26 cellular contexts compared by ENCODE assay signal in genomic region chr1:13772271-13772670, GRCh38.
"Had no signal": no experiment of that assay in that cellular context is flagged by ENCODE, and none has a peak within 500 bp of the region (broad histone marks: within the 10 kb centered on the region; RNA-seq: fewer than 3 reads in every experiment).

No MANE protein-coding gene starts in this region.

- H3K27me3 ChIP-seq: left lung, ovary, tibial nerve, upper lobe of left lung, vagina had no signal

- H3K4me3 Mint-ChIP-seq: stimulated activated naive CD8-positive, alpha-beta T cell treated with anti-CD3 and anti-CD28 coated beads, Interleukin-15, Interleukin-2, amounts not matched to agents 100 ng/mL and 50 ng/mL, for 24 hours had no signal

- H3K27ac ChIP-seq: left lung, lower lobe of right lung, ovary, prostate gland, skin epidermis, tibial nerve, upper lobe of left lung, vagina had no signal

- H3K9me3 Mint-ChIP-seq: naive thymus-derived CD8-positive, alpha-beta T cell; stimulated activated naive CD8-positive, alpha-beta T cell treated with anti-CD3 and anti-CD28 coated beads, Interleukin-15, Interleukin-2, amounts not matched to agents 100 ng/mL and 50 ng/mL, for 24 hours had no signal

- H3K27me3 Mint-ChIP-seq: naive thymus-derived CD8-positive, alpha-beta T cell; stimulated activated naive CD8-positive, alpha-beta T cell treated with anti-CD3 and anti-CD28 coated beads, Interleukin-15, Interleukin-2, amounts not matched to agents 100 ng/mL and 50 ng/mL, for 24 hours had no signal

- ATAC-seq: left colon; left lung; lower lobe of right lung; mucosa of descending colon; naive thymus-derived CD8-positive, alpha-beta T cell; right cardiac atrium; sciatic nerve had no signal

- H3K4me3 ChIP-seq: left lung, lower lobe of right lung, mucosa of descending colon, ovary, prostate gland, skin epidermis, tibial nerve, upper lobe of left lung, vagina had no signal

- DNase-seq: head of caudate nucleus; hippocampal formation; kidney; left colon; left lung; lower lobe of right lung; mammary epithelial cell; mesendoderm; midbrain; mucosa of descending colon; naive thymus-derived CD8-positive, alpha-beta T cell; ovary; retina; right cardiac atrium; stimulated activated CD4-positive, alpha-beta T cell treated with anti-CD3 and anti-CD28 coated beads, Interleukin-12 subunit alpha, Interleukin-12 subunit beta, amount 100 ng/mL, for 4 hours; stimulated activated CD4-positive, alpha-beta T cell treated with anti-CD3 and anti-CD28 coated beads, Interleukin-15, amount 100 ng/mL, for 24 hours; stimulated activated CD4-positive, alpha-beta T cell treated with anti-CD3 and anti-CD28 coated beads, Interleukin-2, amount 100 ng/mL, for 24 hours; stimulated activated CD4-positive, alpha-beta T cell treated with anti-CD3 and anti-CD28 coated beads, Interleukin-4, amount 100 ng/mL, for 1 hour; stimulated activated naive CD4-positive, alpha-beta T cell; upper lobe of left lung had no signal

- H3K36me3 ChIP-seq: ovary, prostate gland had no signal

- H3K4me1 ChIP-seq: prostate gland had no signal

- H3K9me3 ChIP-seq: left lung, lower lobe of right lung, mucosa of descending colon, ovary, prostate gland, tibial nerve, upper lobe of left lung, vagina had no signal
